Comparison of ENCODE assay signal across 20 cellular contexts in genomic region chr2:5803547-5803946, GRCh38.
A peak's percentile ranks its signal among the peaks of the same experiment; 100 is the strongest.
DNase-seq lines count a peak whose midpoint lies in the region; ATAC-seq lines count a peak whose summit lies in the region.
"Had no signal": no experiment of that assay in that cellular context is flagged by ENCODE, and none has a peak within 500 bp of the region (broad histone marks: within the 10 kb centered on the region; RNA-seq: fewer than 3 reads in every experiment).

No MANE protein-coding gene starts in this region.

- 4 to 9% methylated on average over 8 of the region's 8 CpGs for WGBS in GM23248 (ENCODE audit: low coverage in 1 of 2, low lambda C conversion rate in 2 of 2, missing lambda C conversion rate in 2 of 2), 2 experiments

- H3K27me3 Mint-ChIP-seq in naive thymus-derived CD8-positive, alpha-beta T cell: peaks cover 0 to 13% (median 2%) of the 10 kb centered on the region in 5 donors
- H3K27me3 Mint-ChIP-seq: activated naive CD8-positive, alpha-beta T cell treated with anti-CD3 and anti-CD28 coated beads, Interleukin-2, amount 10 ng/mL, durations not matched to agents 7 days and 5 days; central memory CD8-positive, alpha-beta T cell had no signal

- H3K4me1 ChIP-seq in GM23248 (ENCODE audit: insufficient read depth): no peaks in the 10 kb centered on the region
- H3K4me1 ChIP-seq: BE2C, prostate gland had no signal

- no peaks in the 10 kb centered on the region for H3K36me3 ChIP-seq in GM23248 (ENCODE audit: low read depth)
- H3K36me3 ChIP-seq: BE2C, prostate gland had no signal

- DNase-seq in GM23248 (peak; percentile 51), amniotic stem cell (lab: John Stamatoyannopoulos, UW) (peak; percentile 27), iPS-NIHi7 (ENCODE audit: extremely low spot score) (peak; percentile 13), skeletal muscle cell (ENCODE audit: low read depth) (peak; percentile 65), COR-L47 (lab: John Stamatoyannopoulos, UW) (no peak), NCI-H146 (lab: John Stamatoyannopoulos, UW) (no peak)
- no peak for DNase-seq in naive thymus-derived CD8-positive, alpha-beta T cell
- DNase-seq: activated CD4-positive, alpha-beta memory T cell treated with anti-CD3 and anti-CD28 coated beads for 36 hours; activated naive CD8-positive, alpha-beta T cell treated with anti-CD3 and anti-CD28 coated beads, Interleukin-2, amount 10 ng/mL, durations not matched to agents 7 days and 5 days; activated T-cell treated with anti-CD3 and anti-CD28 coated beads, Interleukin-2, amount 50 U/mL, for 72 hours; BE2C; DMS 273 treated with DMSO at 0.1 percent for 48 hours; left ventricle myocardium superior; NCI-H187; NCI-H510A treated with DMSO at 0.1 percent for 48 hours; PC-3; SK-N-SH had no signal

- H3K4me1 Mint-ChIP-seq in naive thymus-derived CD8-positive, alpha-beta T cell: no peaks in the 10 kb centered on the region
- H3K4me1 Mint-ChIP-seq: activated naive CD8-positive, alpha-beta T cell treated with anti-CD3 and anti-CD28 coated beads, Interleukin-2, amount 10 ng/mL, durations not matched to agents 7 days and 5 days; central memory CD8-positive, alpha-beta T cell had no signal

- H3K27ac Mint-ChIP-seq in naive thymus-derived CD8-positive, alpha-beta T cell: no peak overlapping the region
- H3K27ac Mint-ChIP-seq: activated CD4-positive, alpha-beta memory T cell treated with anti-CD3 and anti-CD28 coated beads for 36 hours; activated naive CD8-positive, alpha-beta T cell treated with anti-CD3 and anti-CD28 coated beads, Interleukin-2, amount 10 ng/mL, durations not matched to agents 7 days and 5 days; activated T-cell treated with anti-CD3 and anti-CD28 coated beads, Interleukin-2, amount 50 U/mL, for 72 hours had no signal

- H3K9me2 ChIP-seq in GM23248 (ENCODE audit: insufficient read depth): 0 out of 2 replicates have a peak, but pooled peaks cover 4% of the 10 kb centered on the region
- H3K9me2 ChIP-seq: SK-N-SH had no signal

- in situ Hi-C loops in GM23248 (cut with MboI): no loop called here

- H3K9me3 Mint-ChIP-seq in naive thymus-derived CD8-positive, alpha-beta T cell: peaks cover 0 to 33% (median 2%) of the 10 kb centered on the region in 9 donors

- no peaks in the 10 kb centered on the region for H3K79me2 ChIP-seq in GM23248 (ENCODE audit: insufficient read depth)

- H3K9ac ChIP-seq in GM23248: no peak overlapping the region
- H3K9ac ChIP-seq: SK-N-SH had no signal

- H3F3A ChIP-seq in GM23248 (ENCODE audit: insufficient read depth): no peaks in the 10 kb centered on the region

- H4K20me1 ChIP-seq in GM23248 (ENCODE audit: insufficient read depth): no peaks in the 10 kb centered on the region

- no peak overlapping the region for H3K27ac ChIP-seq in GM23248
- H3K27ac ChIP-seq: prostate gland had no signal

- H3K9me3 ChIP-seq in GM23248 (ENCODE audit: low read depth): no peaks in the 10 kb centered on the region
- H3K9me3 ChIP-seq: BE2C, prostate gland, SK-N-SH had no signal

- no peak overlapping the region for H2AFZ ChIP-seq in GM23248

- H3K36me3 Mint-ChIP-seq in naive thymus-derived CD8-positive, alpha-beta T cell: no peaks in the 10 kb centered on the region
- H3K36me3 Mint-ChIP-seq: activated CD4-positive, alpha-beta memory T cell treated with anti-CD3 and anti-CD28 coated beads for 36 hours; activated naive CD8-positive, alpha-beta T cell treated with anti-CD3 and anti-CD28 coated beads, Interleukin-2, amount 10 ng/mL, durations not matched to agents 7 days and 5 days had no signal

- no peak for ATAC-seq in HG02571 (IDR thresholded peaks at IDR 0.05; ENCODE audit: unreplicated experiment)
- no peak for ATAC-seq in naive thymus-derived CD8-positive, alpha-beta T cell
- ATAC-seq: activated T-cell treated with anti-CD3 and anti-CD28 coated beads, Interleukin-2, amount 50 U/mL, for 72 hours; left ventricle myocardium superior; PC-3 had no signal

- H3K4me3 Mint-ChIP-seq in naive thymus-derived CD8-positive, alpha-beta T cell: no peak overlapping the region
- H3K4me3 Mint-ChIP-seq: activated CD4-positive, alpha-beta memory T cell treated with anti-CD3 and anti-CD28 coated beads for 36 hours; activated naive CD8-positive, alpha-beta T cell treated with anti-CD3 and anti-CD28 coated beads, Interleukin-2, amount 10 ng/mL, durations not matched to agents 7 days and 5 days; activated T-cell treated with anti-CD3 and anti-CD28 coated beads, Interleukin-2, amount 50 U/mL, for 72 hours; central memory CD8-positive, alpha-beta T cell had no signal

- no peak overlapping the region for H3K4me3 ChIP-seq in GM23248
- no peak overlapping the region for H3K4me3 ChIP-seq in skeletal muscle cell (ENCODE audit: low read depth, low read length)
- H3K4me3 ChIP-seq: prostate gland had no signal

- no peaks in the 10 kb centered on the region for H3K27me3 ChIP-seq in GM23248 (replicated peaks; ENCODE audit: insufficient read depth)
- H3K27me3 ChIP-seq: BE2C had no signal

- POLR2A ChIA-PET in naive thymus-derived CD8-positive, alpha-beta T cell (lab: Charles Lee): no interaction called here

- H3K4me2 ChIP-seq in GM23248 (ENCODE audit: unreplicated experiment): no peak overlapping the region
- H3K4me2 ChIP-seq: SK-N-SH had no signal

Comparison
In these comparisons a context has a peak if more than half of its experiments do, and no peak if none do; other contexts are left out.
1. DNase-seq: peak in GM23248 (single experiment), amniotic stem cell (single experiment), iPS-NIHi7 (single experiment) and skeletal muscle cell (single experiment); none in COR-L47 (single experiment), NCI-H146 (single experiment) and naive thymus-derived CD8-positive, alpha-beta T cell (0 of 10).